In the genomic region with DNA sequence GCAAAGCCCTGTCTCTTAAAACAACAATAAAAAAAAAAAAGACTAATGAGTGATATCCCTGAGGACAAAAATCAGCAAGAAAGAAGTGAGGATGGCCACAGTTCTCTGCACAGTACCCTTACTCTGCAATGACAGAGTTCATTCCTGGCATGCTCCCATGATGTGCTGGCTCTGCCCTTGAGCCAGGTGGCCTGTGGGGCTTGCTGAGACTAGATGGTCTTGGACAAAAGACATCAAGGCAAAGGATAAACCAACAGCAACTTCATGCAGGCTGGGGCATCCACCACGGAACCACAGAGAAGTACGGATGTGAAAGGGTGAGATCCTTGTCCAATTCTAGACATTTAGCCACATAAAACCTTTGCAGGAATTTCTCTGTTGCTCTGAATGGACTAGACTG, we compare ENCODE assay signal across 27 cellular contexts.
"Had no signal": no experiment of that assay in that cellular context is flagged by ENCODE, and none has a peak within 500 bp of the region (broad histone marks: within the 10 kb centered on the region; RNA-seq: fewer than 3 reads in every experiment).

No MANE protein-coding gene starts in this region.

- H3K4me1 ChIP-seq: adrenal gland had no signal

- DNase-seq: activated CD4-positive, alpha-beta T cell treated with anti-CD3 and anti-CD28 coated beads, Interleukin-2, amount 10 ng/mL, durations not matched to agents 24 days and 14 days; activated CD4-positive, alpha-beta T cell treated with anti-CD3 and anti-CD28 coated beads, Interleukin-2, amount 50 U/mL, for 4 hours; activated CD8-positive, alpha-beta T cell treated with anti-CD3 and anti-CD28 coated beads for 36 hours; activated naive CD4-positive, alpha-beta T cell treated with anti-CD3 and anti-CD28 coated beads, Interleukin-2, amount 50 U/mL, for 16 hours; activated naive CD8-positive, alpha-beta T cell treated with anti-CD3 and anti-CD28 coated beads, Interleukin-2, amount 10 ng/mL, durations not matched to agents 7 days and 5 days; activated T-cell treated with anti-CD3 and anti-CD28 coated beads for 4 hours; activated T-cell treated with anti-CD3 and anti-CD28 coated beads, Interleukin-2, amount 50 U/mL, for 4 hours; adrenal gland; brain microvascular endothelial cell; central memory CD4-positive, alpha-beta T cell; Karpas-422; KBM-7; MG63; NCI-H1048; NCI-H1105 treated with DMSO at 0.1 percent for 48 hours; NCI-H1436; NCI-H1694 treated with DMSO at 0.1 percent for 48 hours; NCI-H2029; NCI-H345; NCI-H524 treated with DMSO at 0.1 percent for 48 hours; SHP77; SJCRH30; T1000; WERI-Rb-1 had no signal

- ATAC-seq: activated CD8-positive, alpha-beta T cell treated with anti-CD3 and anti-CD28 coated beads for 36 hours; activated T-cell treated with anti-CD3 and anti-CD28 coated beads, Interleukin-2, amount 50 U/mL, for 4 hours; Panc1 had no signal

- H3K36me3 ChIP-seq: adrenal gland, WERI-Rb-1 had no signal

- H3K9me3 Mint-ChIP-seq: activated CD8-positive, alpha-beta T cell treated with anti-CD3 and anti-CD28 coated beads for 36 hours; activated T-cell treated with anti-CD3 and anti-CD28 coated beads, Interleukin-2, amount 50 U/mL, for 4 hours; activated T-helper 1 cell treated with anti-CD3 and anti-CD28 coated beads, Interleukin-12 subunit alpha, Interleukin-12 subunit beta, Interleukin-2, Interleukin-4 antibody, amounts not matched to agents 30 ng/mL and 10 ng/mL and 1 ng/mL, durations not matched to agents 14 hours and 24 hours and 36 hours had no signal

- H3K36me3 Mint-ChIP-seq: activated naive CD8-positive, alpha-beta T cell treated with anti-CD3 and anti-CD28 coated beads, Interleukin-2, amount 10 ng/mL, durations not matched to agents 7 days and 5 days had no signal

- H3K4me3 ChIP-seq: adrenal gland, MG63, SJCRH30, SK-N-MC had no signal

- H3K27me3 ChIP-seq: adrenal gland, brain microvascular endothelial cell, MG63, SJCRH30 had no signal

- H3K4me3 Mint-ChIP-seq: activated CD4-positive, alpha-beta T cell treated with anti-CD3 and anti-CD28 coated beads, Interleukin-2, amount 10 ng/mL, durations not matched to agents 24 days and 14 days; activated CD8-positive, alpha-beta T cell treated with anti-CD3 and anti-CD28 coated beads for 36 hours; activated naive CD8-positive, alpha-beta T cell treated with anti-CD3 and anti-CD28 coated beads, Interleukin-2, amount 10 ng/mL, durations not matched to agents 7 days and 5 days; activated T-cell treated with anti-CD3 and anti-CD28 coated beads, Interleukin-2, amount 50 U/mL, for 4 hours; activated T-helper 1 cell treated with anti-CD3 and anti-CD28 coated beads, Interleukin-12 subunit alpha, Interleukin-12 subunit beta, Interleukin-2, Interleukin-4 antibody, amounts not matched to agents 30 ng/mL and 10 ng/mL and 1 ng/mL, durations not matched to agents 14 hours and 24 hours and 36 hours had no signal

- H3K27ac ChIP-seq: adrenal gland, brain microvascular endothelial cell, SJCRH30, SK-N-MC, WERI-Rb-1 had no signal

- H3K27me3 Mint-ChIP-seq: activated CD8-positive, alpha-beta T cell treated with anti-CD3 and anti-CD28 coated beads for 36 hours had no signal

- H3K9me3 ChIP-seq: adrenal gland, MG63 had no signal

- H3K27ac Mint-ChIP-seq: activated CD4-positive, alpha-beta T cell treated with anti-CD3 and anti-CD28 coated beads, Interleukin-2, amount 10 ng/mL, durations not matched to agents 24 days and 14 days; activated CD8-positive, alpha-beta T cell treated with anti-CD3 and anti-CD28 coated beads for 36 hours; activated naive CD8-positive, alpha-beta T cell treated with anti-CD3 and anti-CD28 coated beads, Interleukin-2, amount 10 ng/mL, durations not matched to agents 7 days and 5 days; activated T-helper 1 cell treated with anti-CD3 and anti-CD28 coated beads, Interleukin-12 subunit alpha, Interleukin-12 subunit beta, Interleukin-2, Interleukin-4 antibody, amounts not matched to agents 30 ng/mL and 10 ng/mL and 1 ng/mL, durations not matched to agents 14 hours and 24 hours and 36 hours had no signal
